ENCODE assay signal across 25 cellular contexts in the genomic region with DNA sequence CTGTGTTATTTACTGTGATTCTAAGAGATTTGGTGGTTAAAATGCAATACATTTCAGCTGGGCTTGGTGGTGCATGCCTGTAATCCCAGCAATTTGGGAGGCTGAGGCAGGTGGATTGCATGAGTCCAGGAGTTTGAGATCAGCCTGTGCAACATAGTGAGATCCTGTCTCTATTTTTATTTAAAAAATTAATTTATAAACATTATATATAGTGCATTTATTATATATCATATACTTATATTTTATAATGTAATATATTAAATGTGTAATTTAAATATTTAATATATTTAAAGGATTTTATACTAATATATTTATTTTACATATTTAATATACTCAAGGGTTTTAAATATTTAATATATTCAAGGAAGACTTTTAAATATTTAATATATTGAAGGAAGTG.
A peak's percentile ranks its signal among the peaks of the same experiment; 100 is the strongest.
DNase-seq lines count a peak whose midpoint lies in the region; ATAC-seq, FAIRE-seq and TF ChIP-seq lines count a peak whose summit lies in the region.
"Had no signal": no experiment of that assay in that cellular context is flagged by ENCODE, and none has a peak within 500 bp of the region (broad histone marks: within the 10 kb centered on the region; RNA-seq: fewer than 3 reads in every experiment).

No MANE protein-coding gene starts in this region.

- H3K4me3 Mint-ChIP-seq in CD14-positive monocyte, result no peak overlapping the region
- H3K4me3 Mint-ChIP-seq: CD8-positive, alpha-beta T cell had no signal

- no peaks in the 10 kb centered on the region for H3K79me2 ChIP-seq in PC-9 (ENCODE audit: low read depth)

- H4K20me1 ChIP-seq in PC-9 (ENCODE audit: insufficient read depth), result no peaks in the 10 kb centered on the region
- H4K20me1 ChIP-seq: BLaER1 had no signal

- H3K27ac ChIP-seq in PC-9 (no peak overlapping the region), urinary bladder (ENCODE audit: low read depth) (peak overlapping the region; percentile 18)
- H3K27ac ChIP-seq: BLaER1, SJSA1 had no signal

- no peaks in the 10 kb centered on the region for H3K9me2 ChIP-seq in PC-9 (ENCODE audit: insufficient read depth)

- peaks cover 0 to 3% (median 0%) of the 10 kb centered on the region in 3 donors for H3K27me3 Mint-ChIP-seq in CD14-positive monocyte (ENCODE audit: low read depth in 3 of 3)

- H3K36me3 ChIP-seq in PC-9 (ENCODE audit: low read depth) (no peaks in the 10 kb centered on the region), urinary bladder (ENCODE audit: insufficient read depth) (no peaks in the 10 kb centered on the region)
- H3K36me3 ChIP-seq: BLaER1, MG63, SJSA1 had no signal

- no peaks in the 10 kb centered on the region for H3K27me3 ChIP-seq in PC-9 (ENCODE audit: insufficient read depth, low read depth)
- H3K27me3 ChIP-seq: BLaER1, MG63, SJSA1 had no signal

- TF ChIP-seq CTCF in PC-9 (conservative IDR thresholded peaks at IDR 0.05) (no peak), CD14-positive monocyte (IDR thresholded peaks at IDR 0.05) (no peak)

- peaks cover 0 to 9% (median 2%) of the 10 kb centered on the region in 7 donors for H3K9me3 Mint-ChIP-seq in CD14-positive monocyte

- peak; percentile 93 for FAIRE-seq in G401.6 (lab: Jason Lieb, UNC)
- peak; percentile 98 for FAIRE-seq in frontal cortex (lab: Jason Lieb, UNC)
- FAIRE-seq: GM12891, H54 had no signal

- H3K4me1 Mint-ChIP-seq in CD14-positive monocyte, result no peaks in the 10 kb centered on the region

- no peak overlapping the region for H3K4me3 ChIP-seq in PC-9
- H3K4me3 ChIP-seq in urinary bladder (ENCODE audit: low read depth, low read length), result no peak overlapping the region
- H3K4me3 ChIP-seq: BLaER1, MG63, SJSA1 had no signal

- peak overlapping the region; percentile 68; the same call in 1 of the 2 replicates for H2AFZ ChIP-seq in PC-9

- no peaks in the 10 kb centered on the region for H3K36me3 Mint-ChIP-seq in CD14-positive monocyte
- H3K36me3 Mint-ChIP-seq: CD8-positive, alpha-beta T cell had no signal

- CTCF ChIA-PET in PC-9 (lab: Charles Lee), result no interaction called here

- DNase-seq in PC-9, result no peak
- no peak for DNase-seq in frontal cortex (ENCODE audit: low spot score in 2 of 2)
- no peak for DNase-seq in CD14-positive monocyte (ENCODE audit: low spot score)
- DNase-seq in NCI-H1436 (lab: John Stamatoyannopoulos, UW), result no peak
- DNase-seq: Caco-2; CD8-positive, alpha-beta T cell; GDM1; IMR-90; KG1; MG63; NCI-H1694 treated with DMSO at 0.1 percent for 48 hours; NCI-H2081 treated with DMSO at 0.1 percent for 48 hours; NCI-H2171; NCI-H226; NCI-H510A; NCI-H69; Right ventricle myocardium superior; RPMI8226 had no signal

- intact Hi-C loops in PC-9 (cut with micrococcal nuclease; ENCODE audit: unreplicated experiment), result no loop called here
- intact Hi-C loops in CD14-positive monocyte (cut with micrococcal nuclease), result no loop called here

- POLR2A ChIA-PET in PC-9 (lab: Charles Lee; ENCODE audit: unreplicated experiment), result no interaction called here

- H3F3A ChIP-seq in PC-9 (ENCODE audit: insufficient read depth, low read depth), result no peaks in the 10 kb centered on the region

- no peak overlapping the region for H3K4me2 ChIP-seq in PC-9
- H3K4me2 ChIP-seq: BLaER1 had no signal

- H3K27ac Mint-ChIP-seq in CD14-positive monocyte, result no peak overlapping the region
- H3K27ac Mint-ChIP-seq: CD8-positive, alpha-beta T cell had no signal

- no peaks in the 10 kb centered on the region; the same call in 1 of the 2 replicates for H3K9me3 ChIP-seq in PC-9 (ENCODE audit: insufficient read depth, low read depth)
- H3K9me3 ChIP-seq: Caco-2, MG63, SJSA1 had no signal

- ATAC-seq in GM19023 (IDR thresholded peaks at IDR 0.05; ENCODE audit: unreplicated experiment), result no peak
- ATAC-seq: CD8-positive, alpha-beta T cell had no signal

- H3K4me1 ChIP-seq in PC-9 (replicated peaks; ENCODE audit: insufficient read depth) (no peaks in the 10 kb centered on the region), urinary bladder (ENCODE audit: insufficient read depth) (no peaks in the 10 kb centered on the region)
- H3K4me1 ChIP-seq: BLaER1, Caco-2, SJSA1 had no signal

- BruUV-seq in PC-9 (replicated peaks; lab: Mats Ljungman, UMichigan), result no TSS peak
